ENCODE assay signal across 13 cellular contexts in the genomic region with DNA sequence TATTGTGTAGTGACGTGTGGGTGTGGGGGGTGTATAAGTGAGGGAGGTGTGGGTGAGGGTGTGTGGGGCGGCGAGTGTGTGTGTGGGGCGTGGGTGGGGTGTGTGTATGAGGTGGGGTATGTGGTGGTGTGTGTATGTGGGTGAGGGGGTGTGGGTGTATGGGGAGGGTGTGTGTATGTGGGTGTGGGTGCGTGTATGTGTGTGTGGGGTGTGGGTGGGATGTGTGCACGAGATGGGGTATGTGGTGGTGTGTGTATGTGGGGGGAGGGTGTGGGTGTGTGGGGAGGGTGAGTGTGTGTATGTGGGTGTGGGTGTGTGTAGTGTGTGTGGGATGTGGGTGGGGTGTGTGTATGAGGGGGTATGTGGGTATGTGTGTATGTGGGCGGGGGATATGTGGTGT.
"Had no signal": no experiment of that assay in that cellular context is flagged by ENCODE, and none has a peak within 500 bp of the region (broad histone marks: within the 10 kb centered on the region; RNA-seq: fewer than 3 reads in every experiment).

No MANE protein-coding gene starts in this region.

- ATAC-seq: naive thymus-derived CD8-positive, alpha-beta T cell had no signal

- H3K4me2 ChIP-seq: smooth muscle cell had no signal

- H3K4me1 ChIP-seq: heart left ventricle, right atrium auricular region, testis, tibial nerve had no signal

- H3K36me3 ChIP-seq: heart left ventricle, ovary, right atrium auricular region, tibial nerve had no signal

- H3K27ac ChIP-seq: heart left ventricle, ovary, right atrium auricular region, testis, tibial nerve had no signal

- DNase-seq: cortex of kidney; dorsolateral prefrontal cortex; effector CD8-positive, alpha-beta T cell; foreskin melanocyte; heart left ventricle; hippocampal formation; naive thymus-derived CD8-positive, alpha-beta T cell; ovary; stimulated activated CD4-positive, alpha-beta T cell treated with anti-CD3 and anti-CD28 coated beads, Interleukin-2, amount 100 ng/mL, for 48 hours; testis had no signal

- H3K4me3 ChIP-seq: dorsolateral prefrontal cortex, heart left ventricle, ovary, right atrium auricular region, smooth muscle cell, testis, tibial nerve had no signal

- H3K27me3 ChIP-seq: dorsolateral prefrontal cortex, heart left ventricle, ovary, right atrium auricular region, testis, tibial nerve had no signal

- H3K9me3 ChIP-seq: heart left ventricle, ovary, right atrium auricular region, testis, tibial nerve had no signal
